ENCODE assay signal across 24 cellular contexts in genomic region chr16:64132686-64133085, GRCh38.
DNase-seq lines count a peak whose midpoint lies in the region; ATAC-seq and TF ChIP-seq lines count a peak whose summit lies in the region.
"Had no signal": no experiment of that assay in that cellular context is flagged by ENCODE, and none has a peak within 500 bp of the region (broad histone marks: within the 10 kb centered on the region; RNA-seq: fewer than 3 reads in every experiment).

No MANE protein-coding gene starts in this region.

- no peaks in the 10 kb centered on the region for H3K79me2 ChIP-seq in Karpas-422 (ENCODE audit: low read length)
- no peaks in the 10 kb centered on the region for H3K79me2 ChIP-seq in neural progenitor cell (ENCODE audit: low read depth)

- H3K9me3 Mint-ChIP-seq in neural progenitor cell, result no peaks in the 10 kb centered on the region
- H3K9me3 Mint-ChIP-seq in natural killer cell treated with Interleukin-12 subunit alpha and Interleukin-12 subunit beta and Interleukin-15 and Interleukin-18, amount 100 ng/mL, for 72 hours, result peaks cover 12% of the 10 kb centered on the region

- peak overlapping the region; percentile 80 for H2AFZ ChIP-seq in Karpas-422 (ENCODE audit: low read length)
- H2AFZ ChIP-seq in neural progenitor cell (replicated peaks), result peak overlapping the region; percentile 95

- H3K27me3 ChIP-seq in Karpas-422 (ENCODE audit: low read length) (no peaks in the 10 kb centered on the region), adipocyte (replicated peaks; ENCODE audit: control insufficient read depth, insufficient read depth, low read length) (no peaks in the 10 kb centered on the region), neural progenitor cell (no peaks in the 10 kb centered on the region)
- H3K27me3 ChIP-seq: dorsolateral prefrontal cortex, neutrophil, tibial nerve had no signal

- ATAC-seq in natural killer cell treated with Interleukin-12 subunit alpha and Interleukin-12 subunit beta and Interleukin-15 and Interleukin-18, amount 100 ng/mL, for 72 hours, result no peak
- no peak for ATAC-seq in mucosa of descending colon
- ATAC-seq: activated T-cell treated with anti-CD3 and anti-CD28 coated beads, Interleukin-2, amount 50 U/mL, for 72 hours; GM12878; left lobe of liver had no signal

- H3K36me3 ChIP-seq in Karpas-422 (ENCODE audit: insufficient read depth, low read length) (no peaks in the 10 kb centered on the region), adipocyte (ENCODE audit: control insufficient read depth, insufficient read depth, low read length, severe bottlenecking) (no peaks in the 10 kb centered on the region), neural progenitor cell (no peaks in the 10 kb centered on the region), mucosa of descending colon (ENCODE audit: low read depth) (no peaks in the 10 kb centered on the region)
- H3K36me3 ChIP-seq: neutrophil, tibial nerve had no signal

- no peaks in the 10 kb centered on the region for H3K36me3 Mint-ChIP-seq in neural progenitor cell
- H3K36me3 Mint-ChIP-seq in natural killer cell treated with Interleukin-12 subunit alpha and Interleukin-12 subunit beta and Interleukin-15 and Interleukin-18, amount 100 ng/mL, for 72 hours, result peaks cover 5% of the 10 kb centered on the region
- H3K36me3 Mint-ChIP-seq: activated naive CD4-positive, alpha-beta T cell treated with anti-CD3 and anti-CD28 coated beads, Interleukin-2, amount 10 ng/mL, durations not matched to agents 7 days and 5 days had no signal

- peak overlapping the region; percentile 22; the same call in 1 of the 2 replicates for H3K9ac ChIP-seq in Karpas-422 (ENCODE audit: low read length)
- peak overlapping the region; percentile 45 for H3K9ac ChIP-seq in adipocyte (ENCODE audit: low read length)
- H3K9ac ChIP-seq in neural progenitor cell, result no peak overlapping the region

- no peaks in the 10 kb centered on the region for H3K9me3 ChIP-seq in Karpas-422 (ENCODE audit: low read length)
- H3K9me3 ChIP-seq in adipocyte (ENCODE audit: control insufficient read depth, low read length), result no peaks in the 10 kb centered on the region
- H3K9me3 ChIP-seq in neural progenitor cell (ENCODE audit: low read depth), result no peaks in the 10 kb centered on the region
- no peaks in the 10 kb centered on the region for H3K9me3 ChIP-seq in mucosa of descending colon
- H3K9me3 ChIP-seq: neutrophil, tibial nerve had no signal

- H3K4me3 ChIP-seq in Karpas-422 (ENCODE audit: low read length), result no peak overlapping the region
- peak overlapping the region; percentile 20 for H3K4me3 ChIP-seq in adipocyte (ENCODE audit: low read length)
- H3K4me3 ChIP-seq in neural progenitor cell, result no peak overlapping the region
- no peak overlapping the region for H3K4me3 ChIP-seq in mucosa of descending colon
- H3K4me3 ChIP-seq: dorsolateral prefrontal cortex, GM12878, tibial nerve had no signal

- H3F3A ChIP-seq in neural progenitor cell (ENCODE audit: low read depth), result no peaks in the 10 kb centered on the region

- no peak overlapping the region for H3K27ac Mint-ChIP-seq in neural progenitor cell
- H3K27ac Mint-ChIP-seq in natural killer cell treated with Interleukin-12 subunit alpha and Interleukin-12 subunit beta and Interleukin-15 and Interleukin-18, amount 100 ng/mL, for 72 hours, result no peak overlapping the region
- H3K27ac Mint-ChIP-seq: activated naive CD4-positive, alpha-beta T cell treated with anti-CD3 and anti-CD28 coated beads, Interleukin-2, amount 10 ng/mL, durations not matched to agents 7 days and 5 days; activated T-cell treated with anti-CD3 and anti-CD28 coated beads, Interleukin-2, amount 50 U/mL, for 72 hours; stimulated activated naive CD8-positive, alpha-beta T cell treated with anti-CD3 and anti-CD28 coated beads, Interleukin-15, Interleukin-2, amounts not matched to agents 100 ng/mL and 50 ng/mL, for 24 hours; T-helper 1 cell treated with Interleukin-12 subunit alpha and Interleukin-12 subunit beta and Interleukin-4 antibody, amounts not matched to agents 30 μg/mL and 1 μg/mL, for 36 hours had no signal

- H4K20me1 ChIP-seq in Karpas-422 (ENCODE audit: insufficient read depth, low read depth, low read length) (no peaks in the 10 kb centered on the region), neural progenitor cell (ENCODE audit: low read depth) (no peaks in the 10 kb centered on the region)

- DNase-seq in NCI-H1105 treated with DMSO at 0.1 percent for 48 hours (lab: John Stamatoyannopoulos, UW), result peak; percentile 38
- DNase-seq in NCI-H1105 (lab: John Stamatoyannopoulos, UW), result no peak
- no peak for DNase-seq in Karpas-422
- DNase-seq in adipocyte (ENCODE audit: low read depth), result no peak
- no peak for DNase-seq in neural progenitor cell (ENCODE audit: low spot score)
- no peak for DNase-seq in SKM-1 (lab: John Stamatoyannopoulos, UW; ENCODE audit: unreplicated experiment)
- no peak for DNase-seq in natural killer cell treated with Interleukin-12 subunit alpha and Interleukin-12 subunit beta and Interleukin-15 and Interleukin-18, amount 100 ng/mL, for 72 hours (ENCODE audit: low spot score)
- DNase-seq in mucosa of descending colon, result no peak
- DNase-seq: activated CD4-positive, alpha-beta T cell treated with anti-CD3 and anti-CD28 coated beads for 4 hours; activated naive CD4-positive, alpha-beta T cell treated with anti-CD3 and anti-CD28 coated beads, Interleukin-2, amount 10 ng/mL, durations not matched to agents 7 days and 5 days; activated T-cell treated with anti-CD3 and anti-CD28 coated beads, Interleukin-2, amount 50 U/mL, for 72 hours; AML-193; GOT3; midbrain; NCI-H2081 treated with DMSO at 0.1 percent for 48 hours; NCI-H526 had no signal

- TF ChIP-seq CTCF in neural progenitor cell (IDR thresholded peaks at IDR 0.05) (no peak), mucosa of descending colon (IDR thresholded peaks at IDR 0.05) (no peak)

- H3K27ac ChIP-seq in Karpas-422 (ENCODE audit: low read length), result peak overlapping the region; percentile 52
- no peak overlapping the region for H3K27ac ChIP-seq in neural progenitor cell
- H3K27ac ChIP-seq: 22Rv1, neutrophil, tibial nerve had no signal

- no peaks in the 10 kb centered on the region for H3K9me2 ChIP-seq in Karpas-422 (replicated peaks; ENCODE audit: insufficient read depth, low read length)

- intact Hi-C loops in mucosa of descending colon (cut with DNase I, micrococcal nuclease), result no loop called here

- H3K27me3 Mint-ChIP-seq in neural progenitor cell (ENCODE audit: insufficient read depth, low read depth), result peaks cover 2% of the 10 kb centered on the region
- no peaks in the 10 kb centered on the region for H3K27me3 Mint-ChIP-seq in natural killer cell treated with Interleukin-12 subunit alpha and Interleukin-12 subunit beta and Interleukin-15 and Interleukin-18, amount 100 ng/mL, for 72 hours
- H3K27me3 Mint-ChIP-seq: activated naive CD4-positive, alpha-beta T cell treated with anti-CD3 and anti-CD28 coated beads, Interleukin-2, amount 10 ng/mL, durations not matched to agents 7 days and 5 days; stimulated activated naive CD8-positive, alpha-beta T cell treated with anti-CD3 and anti-CD28 coated beads, Interleukin-15, Interleukin-2, amounts not matched to agents 100 ng/mL and 50 ng/mL, for 24 hours had no signal

- H3K4me1 ChIP-seq in Karpas-422 (ENCODE audit: low read length) (peaks cover 35% of the 10 kb centered on the region), adipocyte (ENCODE audit: control insufficient read depth, insufficient read depth, low read length) (peaks cover 15% of the 10 kb centered on the region), neural progenitor cell (peaks cover 4% of the 10 kb centered on the region), mucosa of descending colon (ENCODE audit: low read depth) (no peaks in the 10 kb centered on the region)
- H3K4me1 ChIP-seq: tibial nerve had no signal

- no peaks in the 10 kb centered on the region for H3K4me1 Mint-ChIP-seq in neural progenitor cell
- no peaks in the 10 kb centered on the region for H3K4me1 Mint-ChIP-seq in natural killer cell treated with Interleukin-12 subunit alpha and Interleukin-12 subunit beta and Interleukin-15 and Interleukin-18, amount 100 ng/mL, for 72 hours (ENCODE audit: low read depth in 2 of 2)
- H3K4me1 Mint-ChIP-seq: activated naive CD4-positive, alpha-beta T cell treated with anti-CD3 and anti-CD28 coated beads, Interleukin-2, amount 10 ng/mL, durations not matched to agents 7 days and 5 days had no signal

- H3K4me2 ChIP-seq in Karpas-422 (ENCODE audit: low read depth, low read length, poor library complexity, severe bottlenecking) (no peak overlapping the region), neural progenitor cell (peak overlapping the region; percentile 12)

- H3K4me3 Mint-ChIP-seq in neural progenitor cell, result no peak overlapping the region
- H3K4me3 Mint-ChIP-seq in natural killer cell treated with Interleukin-12 subunit alpha and Interleukin-12 subunit beta and Interleukin-15 and Interleukin-18, amount 100 ng/mL, for 72 hours, result no peak overlapping the region
- H3K4me3 Mint-ChIP-seq: activated naive CD4-positive, alpha-beta T cell treated with anti-CD3 and anti-CD28 coated beads, Interleukin-2, amount 10 ng/mL, durations not matched to agents 7 days and 5 days; activated T-cell treated with anti-CD3 and anti-CD28 coated beads, Interleukin-2, amount 50 U/mL, for 72 hours; stimulated activated naive CD8-positive, alpha-beta T cell treated with anti-CD3 and anti-CD28 coated beads, Interleukin-15, Interleukin-2, amounts not matched to agents 100 ng/mL and 50 ng/mL, for 24 hours; T-helper 1 cell treated with Interleukin-12 subunit alpha and Interleukin-12 subunit beta and Interleukin-4 antibody, amounts not matched to agents 30 μg/mL and 1 μg/mL, for 36 hours had no signal
